14 cellular contexts compared by ENCODE assay signal in the genomic region with DNA sequence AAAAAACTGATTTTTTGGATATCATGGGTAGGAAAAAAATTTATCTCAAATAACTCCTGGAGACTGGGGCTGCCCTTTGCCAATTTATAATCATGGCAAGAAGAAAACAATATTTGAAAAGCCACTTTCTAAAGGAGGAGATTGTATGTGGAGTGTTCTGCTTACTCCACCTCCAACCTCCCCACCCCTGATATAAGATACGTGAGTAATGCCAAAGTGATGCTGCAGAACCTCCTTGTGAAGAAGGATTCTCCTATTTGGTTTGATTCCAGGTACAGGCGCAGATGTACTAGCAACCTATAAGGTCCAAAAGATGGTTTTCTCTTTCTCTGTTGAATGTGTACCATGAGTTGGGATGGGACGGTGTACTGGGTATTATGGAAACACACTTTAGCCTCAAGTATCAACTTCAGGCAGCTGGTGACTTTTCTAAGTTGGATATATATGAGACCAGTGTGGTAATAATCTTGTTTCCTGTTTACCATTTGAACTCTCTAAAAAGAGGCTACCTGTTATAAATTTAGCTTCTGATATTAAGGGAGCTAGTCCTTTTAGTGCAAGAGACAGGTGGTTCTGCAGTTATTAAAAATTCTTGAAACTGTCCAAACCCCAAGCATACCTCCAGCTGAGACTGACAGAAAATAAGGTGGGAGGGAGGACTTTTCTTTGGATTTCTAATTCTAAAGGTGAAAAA.
DNase-seq lines count a peak whose midpoint lies in the region; ATAC-seq and TF ChIP-seq lines count a peak whose summit lies in the region.
"Had no signal": no experiment of that assay in that cellular context is flagged by ENCODE, and none has a peak within 500 bp of the region (broad histone marks: within the 10 kb centered on the region; RNA-seq: fewer than 3 reads in every experiment).

No MANE protein-coding gene starts in this region.

- no peaks in the 10 kb centered on the region for H3K79me2 ChIP-seq in mammary epithelial cell (ENCODE audit: insufficient read depth, low read length)

- H3K27ac ChIP-seq in mammary epithelial cell (ENCODE audit: insufficient read depth, low read depth, low read length) (peak overlapping the region; percentile 79), RWPE1 (no peak overlapping the region), epithelial cell of prostate (peak overlapping the region; percentile 92)
- H3K27ac ChIP-seq: 22Rv1, BLaER1 had no signal

- H3K4me3 Mint-ChIP-seq in MCF 10A (ENCODE audit: unreplicated experiment): no peak overlapping the region
- H3K4me3 Mint-ChIP-seq: CD8-positive, alpha-beta memory T cell had no signal

- in situ Hi-C loops in mammary epithelial cell (cut with MboI; ENCODE audit: low sequenced_read_pairs in 2 of 2) (no loop called here), G401 (cut with HindIII; ENCODE audit: low sequenced_read_pairs) (no loop called here)

- CTCF ChIA-PET in mammary epithelial cell (lab: Charles Lee; ENCODE audit: low non-redundant PET) (no interaction called here), MCF 10A (lab: Yijun Ruan, JAX) (no interaction called here), RWPE1 (lab: Yijun Ruan, JAX) (interaction anchor here (0.7 kb wide), 1 partner anchor 11 kb away, joined by 4 read pairs; no protein-coding TSS in a partner anchor)

- no peaks in the 10 kb centered on the region for H4K20me1 ChIP-seq in mammary epithelial cell (ENCODE audit: insufficient read depth, low read length)
- H4K20me1 ChIP-seq: BLaER1 had no signal

- H3K9me3 ChIP-seq in mammary epithelial cell (replicated peaks; ENCODE audit: insufficient read depth, low read length): no peaks in the 10 kb centered on the region
- H3K9me3 ChIP-seq: BLaER1, Caco-2 had no signal

- POLR2A ChIA-PET in MCF 10A (lab: Yijun Ruan, JAX) (no interaction called here), RWPE1 (lab: Yijun Ruan, JAX; ENCODE audit: low non-redundant PET) (no interaction called here)

- H3K4me1 ChIP-seq in mammary epithelial cell (ENCODE audit: insufficient read depth, low read length): peaks cover 20% of the 10 kb centered on the region
- H3K4me1 ChIP-seq: BLaER1 had no signal

- no peak for TF ChIP-seq CTCF in mammary epithelial cell (conservative IDR thresholded peaks at IDR 0.05 in 1 of 2, IDR thresholded peaks at IDR 0.05 in 1 of 2; ENCODE audit: extremely low read depth in 1 of 2, insufficient read depth in 1 of 2, low read depth in 1 of 2, low read length in 2 of 2)
- TF ChIP-seq CTCF in MCF 10A (IDR thresholded peaks at IDR 0.05; ENCODE audit: unreplicated experiment): no peak
- no peak for TF ChIP-seq CTCF in RWPE1 (conservative IDR thresholded peaks at IDR 0.05; ENCODE audit: low read depth)

- H3K4me3 ChIP-seq in mammary epithelial cell (replicated peaks in 1 of 3; ENCODE audit: insufficient read depth in 1 of 3, low read depth in 2 of 3, low read length in 3 of 3): no peak overlapping the region
- H3K4me3 ChIP-seq: BLaER1 had no signal

- intact Hi-C loops in mammary epithelial cell (cut with micrococcal nuclease) (no loop called here), MCF 10A (cut with micrococcal nuclease) (no loop called here)

- ATAC-seq in HG03135 (IDR thresholded peaks at IDR 0.05; ENCODE audit: unreplicated experiment): no peak

- peak overlapping the region; percentile 77 for H2AFZ ChIP-seq in mammary epithelial cell (ENCODE audit: low read depth, low read length)

- peaks cover 8% of the 10 kb centered on the region for H3K4me1 Mint-ChIP-seq in MCF 10A (ENCODE audit: insufficient read depth, unreplicated experiment)
- H3K4me1 Mint-ChIP-seq: CD8-positive, alpha-beta memory T cell had no signal

- no peak overlapping the region for H3K27ac Mint-ChIP-seq in MCF 10A (ENCODE audit: low read depth, unreplicated experiment)
- H3K27ac Mint-ChIP-seq: CD8-positive, alpha-beta memory T cell had no signal

- H3K4me2 ChIP-seq in mammary epithelial cell (ENCODE audit: insufficient read depth, low read depth, low read length): peak overlapping the region; percentile 62
- H3K4me2 ChIP-seq: BLaER1 had no signal

- H3K27me3 Mint-ChIP-seq in MCF 10A (ENCODE audit: insufficient read depth, unreplicated experiment): no peaks in the 10 kb centered on the region
- H3K27me3 Mint-ChIP-seq: CD8-positive, alpha-beta memory T cell had no signal

- H3K9ac ChIP-seq in mammary epithelial cell (ENCODE audit: insufficient read depth, low read length): no peak overlapping the region
- H3K9ac ChIP-seq: BLaER1 had no signal

- DNase-seq in mammary epithelial cell: peak; percentile 47
- DNase-seq in MCF 10A (ENCODE audit: unreplicated experiment): no peak
- DNase-seq in RWPE1 (ENCODE audit: low spot score): peak; percentile 10
- DNase-seq in epithelial cell of prostate (ENCODE audit: low read depth, low spot score): no peak
- no peak for DNase-seq in mesenteric fat pad (ENCODE audit: low spot score)
- no peak for DNase-seq in hypothalamus (lab: John Stamatoyannopoulos, UW)
- DNase-seq in G401 (ENCODE audit: low spot score): no peak
- DNase-seq: AML-193; Caco-2; CD8-positive, alpha-beta memory T cell; DMS53 had no signal

- H3K9me3 Mint-ChIP-seq in MCF 10A (ENCODE audit: unreplicated experiment): no peaks in the 10 kb centered on the region

- WGBS in mammary epithelial cell (ENCODE audit: low coverage, missing lambda C conversion rate): 80% methylated on average over 3 of the region's 3 CpGs

- no TSS peak for BruUV-seq in mammary epithelial cell (replicated peaks; lab: Mats Ljungman, UMichigan)
- BruUV-seq in MCF 10A (replicated peaks; lab: Mats Ljungman, UMichigan): no TSS peak

- no peaks in the 10 kb centered on the region for H3K27me3 ChIP-seq in mammary epithelial cell (ENCODE audit: insufficient read depth, low read length)
- H3K27me3 ChIP-seq: BLaER1 had no signal

- no peaks in the 10 kb centered on the region for H3K36me3 Mint-ChIP-seq in MCF 10A (ENCODE audit: insufficient read depth, unreplicated experiment)
- H3K36me3 Mint-ChIP-seq: CD8-positive, alpha-beta memory T cell had no signal

- dilution Hi-C loops in mammary epithelial cell (cut with HindIII; ENCODE audit: low sequenced_read_pairs): no loop called here

- no peaks in the 10 kb centered on the region for H3K36me3 ChIP-seq in mammary epithelial cell (ENCODE audit: insufficient read depth, low read length)
- H3K36me3 ChIP-seq: BLaER1 had no signal

Comparison
In these comparisons a context has a peak if more than half of its experiments do, and no peak if none do; other contexts are left out.
1. DNase-seq: peak in mammary epithelial cell (single experiment) and RWPE1 (single experiment); none in MCF 10A (single experiment), epithelial cell of prostate (single experiment), mesenteric fat pad (single experiment), hypothalamus (0 of 51) and G401 (single experiment).